Comparison of ENCODE assay signal across 1 cellular context in genomic region chr10:75495434-75496190, GRCh38.
TF ChIP-seq lines count a peak whose summit lies in the region.

No MANE protein-coding gene starts in this region.

TF ChIP-seq in HepG2, 621 proteins besides CTCF, POLR2A, EP300 and RAD21 (continued from another document and continues in another):
- TF ChIP-seq, protein P1, sequence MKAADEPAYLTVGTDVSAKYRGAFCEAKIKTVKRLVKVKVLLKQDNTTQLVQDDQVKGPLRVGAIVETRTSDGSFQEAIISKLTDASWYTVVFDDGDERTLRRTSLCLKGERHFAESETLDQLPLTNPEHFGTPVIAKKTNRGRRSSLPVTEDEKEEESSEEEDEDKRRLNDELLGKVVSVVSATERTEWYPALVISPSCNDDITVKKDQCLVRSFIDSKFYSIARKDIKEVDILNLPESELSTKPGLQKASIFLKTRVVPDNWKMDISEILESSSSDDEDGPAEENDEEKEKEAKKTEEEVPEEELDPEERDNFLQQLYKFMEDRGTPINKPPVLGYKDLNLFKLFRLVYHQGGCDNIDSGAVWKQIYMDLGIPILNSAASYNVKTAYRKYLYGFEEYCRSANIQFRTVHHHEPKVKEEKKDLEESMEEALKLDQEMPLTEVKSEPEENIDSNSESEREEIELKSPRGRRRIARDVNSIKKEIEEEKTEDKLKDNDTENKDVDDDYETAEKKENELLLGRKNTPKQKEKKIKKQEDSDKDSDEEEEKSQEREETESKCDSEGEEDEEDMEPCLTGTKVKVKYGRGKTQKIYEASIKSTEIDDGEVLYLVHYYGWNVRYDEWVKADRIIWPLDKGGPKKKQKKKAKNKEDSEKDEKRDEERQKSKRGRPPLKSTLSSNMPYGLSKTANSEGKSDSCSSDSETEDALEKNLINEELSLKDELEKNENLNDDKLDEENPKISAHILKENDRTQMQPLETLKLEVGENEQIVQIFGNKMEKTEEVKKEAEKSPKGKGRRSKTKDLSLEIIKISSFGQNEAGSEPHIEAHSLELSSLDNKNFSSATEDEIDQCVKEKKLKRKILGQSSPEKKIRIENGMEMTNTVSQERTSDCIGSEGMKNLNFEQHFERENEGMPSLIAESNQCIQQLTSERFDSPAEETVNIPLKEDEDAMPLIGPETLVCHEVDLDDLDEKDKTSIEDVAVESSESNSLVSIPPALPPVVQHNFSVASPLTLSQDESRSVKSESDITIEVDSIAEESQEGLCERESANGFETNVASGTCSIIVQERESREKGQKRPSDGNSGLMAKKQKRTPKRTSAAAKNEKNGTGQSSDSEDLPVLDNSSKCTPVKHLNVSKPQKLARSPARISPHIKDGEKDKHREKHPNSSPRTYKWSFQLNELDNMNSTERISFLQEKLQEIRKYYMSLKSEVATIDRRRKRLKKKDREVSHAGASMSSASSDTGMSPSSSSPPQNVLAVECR (CRISPR knock-in tag; IDR thresholded peaks at IDR 0.05; ENCODE audit: borderline replicate concordance) = peak; percentile 14; the same call in 1 of the 2 replicates
- no peak for TF ChIP-seq RFX1 (IDR thresholded peaks at IDR 0.05)
- no peak for TF ChIP-seq ZNF18 (CRISPR knock-in tag; IDR thresholded peaks at IDR 0.05; ENCODE audit: insufficient replicate concordance)
- TF ChIP-seq ZKSCAN8 (CRISPR knock-in tag; IDR thresholded peaks at IDR 0.05; ENCODE audit: borderline replicate concordance) = no peak
- no peak for TF ChIP-seq KLF13 (CRISPR knock-in tag; IDR thresholded peaks at IDR 0.05)
- TF ChIP-seq TSC22D2 (CRISPR knock-in tag; IDR thresholded peaks at IDR 0.05; ENCODE audit: borderline replicate concordance) = no peak
- TF ChIP-seq RBM39 (IDR thresholded peaks at IDR 0.05; ENCODE audit: low read depth, low read length, poor library complexity, severe bottlenecking) = no peak
- peak; percentile 34; the same call in 1 of the 2 replicates for TF ChIP-seq CREM (IDR thresholded peaks at IDR 0.05)
- no peak for TF ChIP-seq CREM (CRISPR knock-in tag; IDR thresholded peaks at IDR 0.05)
- TF ChIP-seq ZNF737 (CRISPR knock-in tag; IDR thresholded peaks at IDR 0.05; ENCODE audit: borderline replicate concordance) = no peak
- TF ChIP-seq SNAPC2 (CRISPR knock-in tag; IDR thresholded peaks at IDR 0.05) = no peak
- no peak for TF ChIP-seq ZNF788 (CRISPR knock-in tag; IDR thresholded peaks at IDR 0.05; ENCODE audit: borderline replicate concordance)
- no peak for TF ChIP-seq SNAI1 (CRISPR knock-in tag; IDR thresholded peaks at IDR 0.05; ENCODE audit: borderline replicate concordance)
- no peak for TF ChIP-seq THYN1 (CRISPR knock-in tag; IDR thresholded peaks at IDR 0.05; ENCODE audit: borderline replicate concordance, low read depth)
- no peak for TF ChIP-seq SP1 (IDR thresholded peaks at IDR 0.05)
- no peak for TF ChIP-seq SP1 (CRISPR knock-in tag; IDR thresholded peaks at IDR 0.05)
- no peak for TF ChIP-seq MAF1 (CRISPR knock-in tag; IDR thresholded peaks at IDR 0.05; ENCODE audit: borderline replicate concordance)
- TF ChIP-seq GATAD1 (CRISPR knock-in tag; IDR thresholded peaks at IDR 0.05) = no peak
- TF ChIP-seq ZBTB7B (CRISPR knock-in tag; IDR thresholded peaks at IDR 0.05) = no peak; the same call in 1 of the 2 replicates
- peak; percentile 63; the same call in 1 of the 2 replicates for TF ChIP-seq DPF2 (CRISPR knock-in tag; IDR thresholded peaks at IDR 0.05; ENCODE audit: borderline replicate concordance, low read depth)
- no peak for TF ChIP-seq CCDC6 (CRISPR knock-in tag; IDR thresholded peaks at IDR 0.05)
- no peak for TF ChIP-seq ZNF75D (CRISPR knock-in tag; IDR thresholded peaks at IDR 0.05; ENCODE audit: borderline replicate concordance)
- TF ChIP-seq, protein P2, sequence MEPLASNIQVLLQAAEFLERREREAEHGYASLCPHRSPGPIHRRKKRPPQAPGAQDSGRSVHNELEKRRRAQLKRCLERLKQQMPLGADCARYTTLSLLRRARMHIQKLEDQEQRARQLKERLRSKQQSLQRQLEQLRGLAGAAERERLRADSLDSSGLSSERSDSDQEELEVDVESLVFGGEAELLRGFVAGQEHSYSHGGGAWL (CRISPR knock-in tag; IDR thresholded peaks at IDR 0.05) = no peak
- no peak for TF ChIP-seq ZNF619 (CRISPR knock-in tag; IDR thresholded peaks at IDR 0.05)
- TF ChIP-seq, protein P3, sequence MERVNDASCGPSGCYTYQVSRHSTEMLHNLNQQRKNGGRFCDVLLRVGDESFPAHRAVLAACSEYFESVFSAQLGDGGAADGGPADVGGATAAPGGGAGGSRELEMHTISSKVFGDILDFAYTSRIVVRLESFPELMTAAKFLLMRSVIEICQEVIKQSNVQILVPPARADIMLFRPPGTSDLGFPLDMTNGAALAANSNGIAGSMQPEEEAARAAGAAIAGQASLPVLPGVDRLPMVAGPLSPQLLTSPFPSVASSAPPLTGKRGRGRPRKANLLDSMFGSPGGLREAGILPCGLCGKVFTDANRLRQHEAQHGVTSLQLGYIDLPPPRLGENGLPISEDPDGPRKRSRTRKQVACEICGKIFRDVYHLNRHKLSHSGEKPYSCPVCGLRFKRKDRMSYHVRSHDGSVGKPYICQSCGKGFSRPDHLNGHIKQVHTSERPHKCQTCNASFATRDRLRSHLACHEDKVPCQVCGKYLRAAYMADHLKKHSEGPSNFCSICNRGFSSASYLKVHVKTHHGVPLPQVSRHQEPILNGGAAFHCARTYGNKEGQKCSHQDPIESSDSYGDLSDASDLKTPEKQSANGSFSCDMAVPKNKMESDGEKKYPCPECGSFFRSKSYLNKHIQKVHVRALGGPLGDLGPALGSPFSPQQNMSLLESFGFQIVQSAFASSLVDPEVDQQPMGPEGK (CRISPR knock-in tag; IDR thresholded peaks at IDR 0.05) = 0 out of 2 replicates have a peak, but pooled peaks have one; percentile 13
- no peak for TF ChIP-seq KDM6A (CRISPR knock-in tag; IDR thresholded peaks at IDR 0.05; ENCODE audit: low read depth)
- no peak for TF ChIP-seq KMT2B (CRISPR knock-in tag; IDR thresholded peaks at IDR 0.05)
- TF ChIP-seq ZMYM2 (CRISPR knock-in tag; IDR thresholded peaks at IDR 0.05) = peak; percentile 67; the same call in 1 of the 2 replicates
- no peak for TF ChIP-seq ZNF660 (CRISPR knock-in tag; IDR thresholded peaks at IDR 0.05; ENCODE audit: borderline replicate concordance, low read depth)
- no peak for TF ChIP-seq ZNF713 (CRISPR knock-in tag; IDR thresholded peaks at IDR 0.05)
- no peak for TF ChIP-seq GMEB2 (CRISPR knock-in tag; IDR thresholded peaks at IDR 0.05; ENCODE audit: low read depth)
- TF ChIP-seq MIXL1 (CRISPR knock-in tag; IDR thresholded peaks at IDR 0.05) = no peak
- TF ChIP-seq, protein P4, sequence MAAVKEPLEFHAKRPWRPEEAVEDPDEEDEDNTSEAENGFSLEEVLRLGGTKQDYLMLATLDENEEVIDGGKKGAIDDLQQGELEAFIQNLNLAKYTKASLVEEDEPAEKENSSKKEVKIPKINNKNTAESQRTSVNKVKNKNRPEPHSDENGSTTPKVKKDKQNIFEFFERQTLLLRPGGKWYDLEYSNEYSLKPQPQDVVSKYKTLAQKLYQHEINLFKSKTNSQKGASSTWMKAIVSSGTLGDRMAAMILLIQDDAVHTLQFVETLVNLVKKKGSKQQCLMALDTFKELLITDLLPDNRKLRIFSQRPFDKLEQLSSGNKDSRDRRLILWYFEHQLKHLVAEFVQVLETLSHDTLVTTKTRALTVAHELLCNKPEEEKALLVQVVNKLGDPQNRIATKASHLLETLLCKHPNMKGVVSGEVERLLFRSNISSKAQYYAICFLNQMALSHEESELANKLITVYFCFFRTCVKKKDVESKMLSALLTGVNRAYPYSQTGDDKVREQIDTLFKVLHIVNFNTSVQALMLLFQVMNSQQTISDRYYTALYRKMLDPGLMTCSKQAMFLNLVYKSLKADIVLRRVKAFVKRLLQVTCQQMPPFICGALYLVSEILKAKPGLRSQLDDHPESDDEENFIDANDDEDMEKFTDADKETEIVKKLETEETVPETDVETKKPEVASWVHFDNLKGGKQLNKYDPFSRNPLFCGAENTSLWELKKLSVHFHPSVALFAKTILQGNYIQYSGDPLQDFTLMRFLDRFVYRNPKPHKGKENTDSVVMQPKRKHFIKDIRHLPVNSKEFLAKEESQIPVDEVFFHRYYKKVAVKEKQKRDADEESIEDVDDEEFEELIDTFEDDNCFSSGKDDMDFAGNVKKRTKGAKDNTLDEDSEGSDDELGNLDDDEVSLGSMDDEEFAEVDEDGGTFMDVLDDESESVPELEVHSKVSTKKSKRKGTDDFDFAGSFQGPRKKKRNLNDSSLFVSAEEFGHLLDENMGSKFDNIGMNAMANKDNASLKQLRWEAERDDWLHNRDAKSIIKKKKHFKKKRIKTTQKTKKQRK (IDR thresholded peaks at IDR 0.05; ENCODE audit: low read length) = no peak
- TF ChIP-seq TOE1 (CRISPR knock-in tag; IDR thresholded peaks at IDR 0.05) = no peak
- peak; percentile 47; the same call in 1 of the 2 replicates for TF ChIP-seq ZNF614 (CRISPR knock-in tag; IDR thresholded peaks at IDR 0.05; ENCODE audit: borderline replicate concordance)
- TF ChIP-seq ZNF574 (CRISPR knock-in tag; IDR thresholded peaks at IDR 0.05) = peak; percentile 26; the same call in 1 of the 2 replicates
- TF ChIP-seq CC2D1A (CRISPR knock-in tag; IDR thresholded peaks at IDR 0.05) = no peak
- TF ChIP-seq CHCHD3 (CRISPR knock-in tag; IDR thresholded peaks at IDR 0.05) = no peak
- TF ChIP-seq, protein P5, sequence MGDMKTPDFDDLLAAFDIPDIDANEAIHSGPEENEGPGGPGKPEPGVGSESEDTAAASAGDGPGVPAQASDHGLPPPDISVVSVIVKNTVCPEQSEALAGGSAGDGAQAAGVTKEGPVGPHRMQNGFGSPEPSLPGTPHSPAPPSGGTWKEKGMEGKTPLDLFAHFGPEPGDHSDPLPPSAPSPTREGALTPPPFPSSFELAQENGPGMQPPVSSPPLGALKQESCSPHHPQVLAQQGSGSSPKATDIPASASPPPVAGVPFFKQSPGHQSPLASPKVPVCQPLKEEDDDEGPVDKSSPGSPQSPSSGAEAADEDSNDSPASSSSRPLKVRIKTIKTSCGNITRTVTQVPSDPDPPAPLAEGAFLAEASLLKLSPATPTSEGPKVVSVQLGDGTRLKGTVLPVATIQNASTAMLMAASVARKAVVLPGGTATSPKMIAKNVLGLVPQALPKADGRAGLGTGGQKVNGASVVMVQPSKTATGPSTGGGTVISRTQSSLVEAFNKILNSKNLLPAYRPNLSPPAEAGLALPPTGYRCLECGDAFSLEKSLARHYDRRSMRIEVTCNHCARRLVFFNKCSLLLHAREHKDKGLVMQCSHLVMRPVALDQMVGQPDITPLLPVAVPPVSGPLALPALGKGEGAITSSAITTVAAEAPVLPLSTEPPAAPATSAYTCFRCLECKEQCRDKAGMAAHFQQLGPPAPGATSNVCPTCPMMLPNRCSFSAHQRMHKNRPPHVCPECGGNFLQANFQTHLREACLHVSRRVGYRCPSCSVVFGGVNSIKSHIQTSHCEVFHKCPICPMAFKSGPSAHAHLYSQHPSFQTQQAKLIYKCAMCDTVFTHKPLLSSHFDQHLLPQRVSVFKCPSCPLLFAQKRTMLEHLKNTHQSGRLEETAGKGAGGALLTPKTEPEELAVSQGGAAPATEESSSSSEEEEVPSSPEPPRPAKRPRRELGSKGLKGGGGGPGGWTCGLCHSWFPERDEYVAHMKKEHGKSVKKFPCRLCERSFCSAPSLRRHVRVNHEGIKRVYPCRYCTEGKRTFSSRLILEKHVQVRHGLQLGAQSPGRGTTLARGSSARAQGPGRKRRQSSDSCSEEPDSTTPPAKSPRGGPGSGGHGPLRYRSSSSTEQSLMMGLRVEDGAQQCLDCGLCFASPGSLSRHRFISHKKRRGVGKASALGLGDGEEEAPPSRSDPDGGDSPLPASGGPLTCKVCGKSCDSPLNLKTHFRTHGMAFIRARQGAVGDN (CRISPR knock-in tag; IDR thresholded peaks at IDR 0.05) = no peak
- peak; percentile 73 for TF ChIP-seq PHF21A (CRISPR knock-in tag; IDR thresholded peaks at IDR 0.05)
- TF ChIP-seq GTF3A (CRISPR knock-in tag; conservative IDR thresholded peaks at IDR 0.05) = no peak
